16 cellular contexts compared by ENCODE assay signal in the genomic region with DNA sequence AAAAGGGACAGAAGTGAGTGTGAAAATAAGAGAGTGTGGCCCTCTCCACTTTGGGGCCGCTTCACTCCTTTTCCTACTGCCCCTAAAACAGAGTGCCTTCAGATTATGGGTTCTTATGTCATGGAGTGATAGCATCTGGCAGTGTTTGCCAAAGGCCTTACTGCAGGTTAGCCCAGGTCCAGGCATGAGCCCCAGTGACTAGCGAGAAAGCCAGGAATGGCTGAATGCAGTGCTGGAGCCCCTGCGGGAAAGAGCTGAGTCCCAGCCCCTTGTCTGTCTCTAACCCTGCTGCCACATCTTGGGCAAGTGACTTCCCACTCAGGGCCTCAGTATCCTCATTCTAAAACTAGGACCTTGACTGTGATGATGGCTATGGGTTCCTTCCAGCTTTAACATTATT. TPM values are rescaled to one million over a fixed set of nuclear protein-coding genes. Genes with fewer than 3 reads are reported as not detected.
DNase-seq lines count a peak whose midpoint lies in the region; ATAC-seq and TF ChIP-seq lines count a peak whose summit lies in the region.
"Had no signal": no experiment of that assay in that cellular context is flagged by ENCODE, and none has a peak within 500 bp of the region (broad histone marks: within the 10 kb centered on the region; RNA-seq: fewer than 3 reads in every experiment).

No MANE protein-coding gene starts in this region.

- no peak for TF ChIP-seq POLR2A in suprapubic skin (IDR thresholded peaks at IDR 0.05)

- H3K9me3 ChIP-seq in ectodermal cell (ENCODE audit: control insufficient read depth, low read length) (no peaks in the 10 kb centered on the region), suprapubic skin (no peaks in the 10 kb centered on the region)

- ATAC-seq in GM21381 (IDR thresholded peaks at IDR 0.05; ENCODE audit: unreplicated experiment) (no peak), GM21526 (IDR thresholded peaks at IDR 0.05; ENCODE audit: low FRiP score, unreplicated experiment) (no peak)
- ATAC-seq: activated naive CD4-positive, alpha-beta T cell treated with anti-CD3 and anti-CD28 coated beads, Interleukin-2, amount 50 U/mL, for 72 hours; activated T-cell treated with anti-CD3 and anti-CD28 coated beads, Interleukin-2, amount 50 U/mL, for 72 hours; T-helper 17 cell had no signal

- H3K4me1 Mint-ChIP-seq in nephron, result peaks cover 61% of the 10 kb centered on the region

- TF ChIP-seq EP300 in suprapubic skin (IDR thresholded peaks at IDR 0.05), result no peak

- DNase-seq in NCI-H69 (lab: John Stamatoyannopoulos, UW) (peak; percentile 14), suprapubic skin (ENCODE audit: low spot score in 2 of 2) (peak in 1 of 2 donors; percentile 56), UCSD-AML1 (lab: John Stamatoyannopoulos, UW; ENCODE audit: unreplicated experiment) (no peak), NCI-H2107 treated with DMSO at 0.1 percent for 48 hours (lab: John Stamatoyannopoulos, UW; ENCODE audit: unreplicated experiment) (no peak)
- DNase-seq: activated CD4-positive, CD25-positive, alpha-beta regulatory T cell; activated T-cell treated with anti-CD3 and anti-CD28 coated beads, Interleukin-2, amount 50 U/mL, for 72 hours; effector CD4-positive, alpha-beta T cell; EL; NCI-H1436 treated with DMSO at 0.1 percent for 48 hours; NCI-H2227 treated with DMSO at 0.1 percent for 48 hours; T-helper 17 cell had no signal

- H3K27me3 ChIP-seq in ectodermal cell (ENCODE audit: control insufficient read depth, insufficient read depth, low read length, poor library complexity, severe bottlenecking), result no peaks in the 10 kb centered on the region
- H3K27me3 ChIP-seq in suprapubic skin, result peaks cover 14% of the 10 kb centered on the region

- peaks cover 26% of the 10 kb centered on the region for H3K4me1 ChIP-seq in ectodermal cell (ENCODE audit: control insufficient read depth, insufficient read depth, low read length)
- H3K4me1 ChIP-seq in suprapubic skin, result peaks cover 83% of the 10 kb centered on the region

- TF ChIP-seq CTCF in nephron (IDR thresholded peaks at IDR 0.05; ENCODE audit: unreplicated experiment in 3 of 3) (no peak), suprapubic skin (IDR thresholded peaks at IDR 0.05) (no peak)

- H3K27ac Mint-ChIP-seq in nephron, result peak overlapping the region in 2 of 3 experiments; percentile 4 to 7
- H3K27ac Mint-ChIP-seq: activated naive CD4-positive, alpha-beta T cell treated with anti-CD3 and anti-CD28 coated beads, Interleukin-2, amount 50 U/mL, for 72 hours; activated T-cell treated with anti-CD3 and anti-CD28 coated beads, Interleukin-2, amount 50 U/mL, for 72 hours; T-helper 17 cell had no signal

- no peaks in the 10 kb centered on the region for H3K27me3 Mint-ChIP-seq in nephron (ENCODE audit: low read depth)

- peak overlapping the region; percentile 64 to 89 (median 88) for H3K4me3 Mint-ChIP-seq in nephron
- H3K4me3 Mint-ChIP-seq: activated T-cell treated with anti-CD3 and anti-CD28 coated beads, Interleukin-2, amount 50 U/mL, for 72 hours; T-helper 17 cell had no signal

- H3K4me3 ChIP-seq in ectodermal cell (ENCODE audit: insufficient read depth, low read depth, low read length) (peak overlapping the region; percentile 6), suprapubic skin (peak overlapping the region; percentile 73)

- H3K9me3 Mint-ChIP-seq in nephron, result no peaks in the 10 kb centered on the region
- H3K9me3 Mint-ChIP-seq: activated naive CD4-positive, alpha-beta T cell treated with anti-CD3 and anti-CD28 coated beads, Interleukin-2, amount 50 U/mL, for 72 hours; activated T-cell treated with anti-CD3 and anti-CD28 coated beads, Interleukin-2, amount 50 U/mL, for 72 hours had no signal

- peaks cover 35% of the 10 kb centered on the region for H3K36me3 ChIP-seq in ectodermal cell (ENCODE audit: control insufficient read depth, insufficient read depth, low read length)
- H3K36me3 ChIP-seq in suprapubic skin, result no peaks in the 10 kb centered on the region

- 87 to 89% methylated on average over 3 of the region's 3 CpGs for WGBS in ectodermal cell, 2 experiments
- 73% methylated on average over 2 of the region's 3 CpGs for WGBS in suprapubic skin

- peaks cover 59% of the 10 kb centered on the region for H3K36me3 Mint-ChIP-seq in nephron (ENCODE audit: low read depth)
- H3K36me3 Mint-ChIP-seq: activated naive CD4-positive, alpha-beta T cell treated with anti-CD3 and anti-CD28 coated beads, Interleukin-2, amount 50 U/mL, for 72 hours had no signal

- peak overlapping the region; percentile 16 for H3K27ac ChIP-seq in ectodermal cell (ENCODE audit: insufficient read depth, low read depth, low read length, poor library complexity, severe bottlenecking)
- peak overlapping the region; percentile 69 for H3K27ac ChIP-seq in suprapubic skin

RNA-seq across cellular contexts. Expression of a gene that starts 6.0 kb away (rescaled TPM):
- 351 TPM for polyA plus RNA-seq in ectodermal cell (2013, experiment 1 of 4)
- 469 TPM for polyA plus RNA-seq in ectodermal cell (2013, experiment 2 of 4)
- 223 TPM for polyA plus RNA-seq in ectodermal cell (2013, experiment 3 of 4)
- 273 TPM for polyA plus RNA-seq in ectodermal cell (2013, experiment 4 of 4)
- total RNA-seq in suprapubic skin, result 100 to 1,000 TPM in 3 of 4 donors, 10 to 100 TPM in 1; 79.1 to 424 (median 163) TPM
- total RNA-seq: activated T-cell treated with anti-CD3 and anti-CD28 coated beads, Interleukin-2, amount 50 U/mL, for 72 hours; T-helper 17 cell had no signal

RNA-seq across cellular contexts. Expression of a gene that starts 56.2 kb away (rescaled TPM):
- 981 TPM for polyA plus RNA-seq in ectodermal cell (2013, experiment 1 of 4)
- 842 TPM for polyA plus RNA-seq in ectodermal cell (2013, experiment 2 of 4)
- 728 TPM for polyA plus RNA-seq in ectodermal cell (2013, experiment 3 of 4)
- polyA plus RNA-seq in ectodermal cell (2013, experiment 4 of 4), result 791 TPM
- 10 to 100 TPM in 3 of 4 donors, 1 to 10 TPM in 1; 7.5 to 28.3 (median 18.7) TPM for total RNA-seq in suprapubic skin
